In the genomic region with DNA sequence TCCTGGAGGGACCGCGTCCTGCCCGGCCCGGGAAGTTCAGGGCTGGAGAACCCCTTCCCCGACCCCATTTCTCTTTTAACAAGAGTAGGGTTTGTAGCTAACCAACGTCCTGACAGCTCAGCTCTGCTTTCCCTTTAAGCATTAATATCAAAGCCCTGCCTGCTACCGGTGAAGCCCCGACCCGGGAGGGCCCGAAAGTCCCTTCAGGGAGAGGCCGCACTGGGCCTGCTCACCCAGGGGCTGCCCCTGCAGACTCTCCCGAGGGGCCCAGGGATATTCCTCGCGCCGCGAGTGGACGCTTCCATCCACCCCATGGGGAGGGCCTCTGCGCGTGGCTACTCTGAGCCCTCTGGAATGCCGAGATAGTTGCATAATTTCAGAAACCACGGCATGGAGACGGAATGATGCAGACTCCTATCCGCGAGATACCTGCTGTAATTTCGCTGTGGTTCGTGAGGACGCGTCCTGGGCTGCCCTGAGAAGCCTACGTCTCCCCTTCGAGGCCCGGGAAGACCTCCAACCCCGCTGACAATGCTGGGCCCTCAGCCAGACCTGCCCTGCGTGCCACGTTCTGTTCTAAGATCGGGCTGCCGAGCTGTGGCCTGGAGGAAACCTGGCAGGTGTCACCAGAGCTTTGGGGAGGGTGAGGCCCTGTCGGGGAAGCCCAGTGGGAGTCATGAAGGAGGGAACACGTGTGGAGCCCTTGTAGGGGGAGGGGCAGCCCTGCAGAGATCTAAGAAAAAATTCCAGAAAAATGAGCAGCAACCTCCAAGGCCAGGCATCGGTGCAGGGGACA, we compare ENCODE assay signal across 1 cellular context.
TF ChIP-seq lines count a peak whose summit lies in the region.

No MANE protein-coding gene starts in this region.

TF ChIP-seq in HepG2, 621 proteins besides CTCF, POLR2A, EP300 and RAD21 (continued from another document and continues in another):
- TF ChIP-seq POLR2AphosphoS2 (IDR thresholded peaks at IDR 0.05; ENCODE audit: low read depth, low read length), result no peak
- no peak for TF ChIP-seq FOXK1 (CRISPR knock-in tag; IDR thresholded peaks at IDR 0.05; ENCODE audit: borderline replicate concordance, low read depth)
- no peak for TF ChIP-seq ZMAT3 (CRISPR knock-in tag; conservative IDR thresholded peaks at IDR 0.05)
- peak; percentile 63; the same call in 1 of the 2 replicates for TF ChIP-seq SATB2 (CRISPR knock-in tag; IDR thresholded peaks at IDR 0.05)
- TF ChIP-seq ZNF557 (CRISPR knock-in tag; IDR thresholded peaks at IDR 0.05), result 0 out of 2 replicates have a peak, but pooled peaks have one; percentile 45
- peak; percentile 19; the same call in 1 of the 2 replicates for TF ChIP-seq ZNF790 (CRISPR knock-in tag; IDR thresholded peaks at IDR 0.05; ENCODE audit: borderline replicate concordance)
- TF ChIP-seq TBL1XR1 (IDR thresholded peaks at IDR 0.05; ENCODE audit: borderline replicate concordance, low read length, partially characterized antibody), result no peak
- TF ChIP-seq ASH2L (IDR thresholded peaks at IDR 0.05; ENCODE audit: insufficient read length, low read depth, low read length), result no peak
- TF ChIP-seq ISL2 (CRISPR knock-in tag; IDR thresholded peaks at IDR 0.05), result peak; percentile 32; the same call in 1 of the 2 replicates
- peak; percentile 34; the same call in 1 of the 2 replicates for TF ChIP-seq NFE2L1 (CRISPR knock-in tag; IDR thresholded peaks at IDR 0.05; ENCODE audit: borderline replicate concordance)
- TF ChIP-seq ZNF772 (CRISPR knock-in tag; IDR thresholded peaks at IDR 0.05), result peak; percentile 65; the same call in 1 of the 2 replicates
- TF ChIP-seq JUN (CRISPR knock-in tag; IDR thresholded peaks at IDR 0.05), result no peak
- TF ChIP-seq, protein P1, sequence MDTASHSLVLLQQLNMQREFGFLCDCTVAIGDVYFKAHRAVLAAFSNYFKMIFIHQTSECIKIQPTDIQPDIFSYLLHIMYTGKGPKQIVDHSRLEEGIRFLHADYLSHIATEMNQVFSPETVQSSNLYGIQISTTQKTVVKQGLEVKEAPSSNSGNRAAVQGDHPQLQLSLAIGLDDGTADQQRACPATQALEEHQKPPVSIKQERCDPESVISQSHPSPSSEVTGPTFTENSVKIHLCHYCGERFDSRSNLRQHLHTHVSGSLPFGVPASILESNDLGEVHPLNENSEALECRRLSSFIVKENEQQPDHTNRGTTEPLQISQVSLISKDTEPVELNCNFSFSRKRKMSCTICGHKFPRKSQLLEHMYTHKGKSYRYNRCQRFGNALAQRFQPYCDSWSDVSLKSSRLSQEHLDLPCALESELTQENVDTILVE (CRISPR knock-in tag; IDR thresholded peaks at IDR 0.05), result no peak
- no peak for TF ChIP-seq RBM39 (IDR thresholded peaks at IDR 0.05; ENCODE audit: low read depth, low read length, poor library complexity, severe bottlenecking)
- 0 out of 2 replicates have a peak, but pooled peaks have one; percentile 9 for TF ChIP-seq ZNF225 (CRISPR knock-in tag; IDR thresholded peaks at IDR 0.05)
- peak; percentile 84; the same call in 1 of the 2 replicates for TF ChIP-seq NKX3-1 (CRISPR knock-in tag; IDR thresholded peaks at IDR 0.05)
- TF ChIP-seq TARDBP (CRISPR knock-in tag; IDR thresholded peaks at IDR 0.05), result no peak
- 0 out of 2 replicates have a peak, but pooled peaks have one; percentile 31 for TF ChIP-seq YEATS4 (CRISPR knock-in tag; IDR thresholded peaks at IDR 0.05; ENCODE audit: borderline replicate concordance)
- no peak for TF ChIP-seq REXO4 (CRISPR knock-in tag; IDR thresholded peaks at IDR 0.05; ENCODE audit: borderline replicate concordance)
- TF ChIP-seq LCORL (IDR thresholded peaks at IDR 0.05), result no peak
- TF ChIP-seq LCORL (CRISPR knock-in tag; IDR thresholded peaks at IDR 0.05), result peak; percentile 46; the same call in 1 of the 2 replicates
- TF ChIP-seq ZNF530 (CRISPR knock-in tag; IDR thresholded peaks at IDR 0.05; ENCODE audit: low read depth), result no peak
- no peak; a peak in 1 of 4 replicates for TF ChIP-seq KLF16 (CRISPR knock-in tag; IDR thresholded peaks at IDR 0.05)
- TF ChIP-seq, protein P2, sequence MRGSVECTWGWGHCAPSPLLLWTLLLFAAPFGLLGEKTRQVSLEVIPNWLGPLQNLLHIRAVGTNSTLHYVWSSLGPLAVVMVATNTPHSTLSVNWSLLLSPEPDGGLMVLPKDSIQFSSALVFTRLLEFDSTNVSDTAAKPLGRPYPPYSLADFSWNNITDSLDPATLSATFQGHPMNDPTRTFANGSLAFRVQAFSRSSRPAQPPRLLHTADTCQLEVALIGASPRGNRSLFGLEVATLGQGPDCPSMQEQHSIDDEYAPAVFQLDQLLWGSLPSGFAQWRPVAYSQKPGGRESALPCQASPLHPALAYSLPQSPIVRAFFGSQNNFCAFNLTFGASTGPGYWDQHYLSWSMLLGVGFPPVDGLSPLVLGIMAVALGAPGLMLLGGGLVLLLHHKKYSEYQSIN (CRISPR knock-in tag; IDR thresholded peaks at IDR 0.05; ENCODE audit: borderline replicate concordance), result no peak
- no peak for TF ChIP-seq KDM1A (CRISPR knock-in tag; IDR thresholded peaks at IDR 0.05)
- no peak for TF ChIP-seq ZNF205 (CRISPR knock-in tag; IDR thresholded peaks at IDR 0.05)
- TF ChIP-seq ZNF652 (CRISPR knock-in tag; IDR thresholded peaks at IDR 0.05; ENCODE audit: borderline replicate concordance, low read depth), result no peak
- TF ChIP-seq ARHGAP35 (CRISPR knock-in tag; IDR thresholded peaks at IDR 0.05; ENCODE audit: borderline replicate concordance), result no peak
- TF ChIP-seq KDM6A (CRISPR knock-in tag; IDR thresholded peaks at IDR 0.05; ENCODE audit: low read depth), result no peak
- no peak for TF ChIP-seq U2AF2 (IDR thresholded peaks at IDR 0.05; ENCODE audit: low read depth, low read length)
- TF ChIP-seq, protein P3, sequence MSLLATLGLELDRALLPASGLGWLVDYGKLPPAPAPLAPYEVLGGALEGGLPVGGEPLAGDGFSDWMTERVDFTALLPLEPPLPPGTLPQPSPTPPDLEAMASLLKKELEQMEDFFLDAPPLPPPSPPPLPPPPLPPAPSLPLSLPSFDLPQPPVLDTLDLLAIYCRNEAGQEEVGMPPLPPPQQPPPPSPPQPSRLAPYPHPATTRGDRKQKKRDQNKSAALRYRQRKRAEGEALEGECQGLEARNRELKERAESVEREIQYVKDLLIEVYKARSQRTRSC (CRISPR knock-in tag; IDR thresholded peaks at IDR 0.05; ENCODE audit: low read depth), result no peak
- no peak for TF ChIP-seq ZMYM3 (CRISPR knock-in tag; IDR thresholded peaks at IDR 0.05)
- no peak for TF ChIP-seq SRSF1 (optimal IDR thresholded peaks at IDR 0.05; ENCODE audit: low read depth, low read length)
- no peak for TF ChIP-seq ZNF383 (CRISPR knock-in tag; IDR thresholded peaks at IDR 0.05; ENCODE audit: borderline replicate concordance)
- TF ChIP-seq GABPA (IDR thresholded peaks at IDR 0.05; ENCODE audit: low read depth, low read length), result no peak
- TF ChIP-seq GABPA (CRISPR knock-in tag; IDR thresholded peaks at IDR 0.05; ENCODE audit: low read depth), result no peak
- no peak for TF ChIP-seq FOXA1 (IDR thresholded peaks at IDR 0.05)
- no peak for TF ChIP-seq FOXA1 (CRISPR knock-in tag; IDR thresholded peaks at IDR 0.05)
- TF ChIP-seq ZNF253 (CRISPR knock-in tag; IDR thresholded peaks at IDR 0.05; ENCODE audit: borderline replicate concordance), result no peak
- TF ChIP-seq, protein P4, sequence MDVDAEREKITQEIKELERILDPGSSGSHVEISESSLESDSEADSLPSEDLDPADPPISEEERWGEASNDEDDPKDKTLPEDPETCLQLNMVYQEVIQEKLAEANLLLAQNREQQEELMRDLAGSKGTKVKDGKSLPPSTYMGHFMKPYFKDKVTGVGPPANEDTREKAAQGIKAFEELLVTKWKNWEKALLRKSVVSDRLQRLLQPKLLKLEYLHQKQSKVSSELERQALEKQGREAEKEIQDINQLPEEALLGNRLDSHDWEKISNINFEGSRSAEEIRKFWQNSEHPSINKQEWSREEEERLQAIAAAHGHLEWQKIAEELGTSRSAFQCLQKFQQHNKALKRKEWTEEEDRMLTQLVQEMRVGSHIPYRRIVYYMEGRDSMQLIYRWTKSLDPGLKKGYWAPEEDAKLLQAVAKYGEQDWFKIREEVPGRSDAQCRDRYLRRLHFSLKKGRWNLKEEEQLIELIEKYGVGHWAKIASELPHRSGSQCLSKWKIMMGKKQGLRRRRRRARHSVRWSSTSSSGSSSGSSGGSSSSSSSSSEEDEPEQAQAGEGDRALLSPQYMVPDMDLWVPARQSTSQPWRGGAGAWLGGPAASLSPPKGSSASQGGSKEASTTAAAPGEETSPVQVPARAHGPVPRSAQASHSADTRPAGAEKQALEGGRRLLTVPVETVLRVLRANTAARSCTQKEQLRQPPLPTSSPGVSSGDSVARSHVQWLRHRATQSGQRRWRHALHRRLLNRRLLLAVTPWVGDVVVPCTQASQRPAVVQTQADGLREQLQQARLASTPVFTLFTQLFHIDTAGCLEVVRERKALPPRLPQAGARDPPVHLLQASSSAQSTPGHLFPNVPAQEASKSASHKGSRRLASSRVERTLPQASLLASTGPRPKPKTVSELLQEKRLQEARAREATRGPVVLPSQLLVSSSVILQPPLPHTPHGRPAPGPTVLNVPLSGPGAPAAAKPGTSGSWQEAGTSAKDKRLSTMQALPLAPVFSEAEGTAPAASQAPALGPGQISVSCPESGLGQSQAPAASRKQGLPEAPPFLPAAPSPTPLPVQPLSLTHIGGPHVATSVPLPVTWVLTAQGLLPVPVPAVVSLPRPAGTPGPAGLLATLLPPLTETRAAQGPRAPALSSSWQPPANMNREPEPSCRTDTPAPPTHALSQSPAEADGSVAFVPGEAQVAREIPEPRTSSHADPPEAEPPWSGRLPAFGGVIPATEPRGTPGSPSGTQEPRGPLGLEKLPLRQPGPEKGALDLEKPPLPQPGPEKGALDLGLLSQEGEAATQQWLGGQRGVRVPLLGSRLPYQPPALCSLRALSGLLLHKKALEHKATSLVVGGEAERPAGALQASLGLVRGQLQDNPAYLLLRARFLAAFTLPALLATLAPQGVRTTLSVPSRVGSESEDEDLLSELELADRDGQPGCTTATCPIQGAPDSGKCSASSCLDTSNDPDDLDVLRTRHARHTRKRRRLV (CRISPR knock-in tag; IDR thresholded peaks at IDR 0.05), result no peak
- TF ChIP-seq RELA (CRISPR knock-in tag; IDR thresholded peaks at IDR 0.05), result no peak
- TF ChIP-seq, protein P5, sequence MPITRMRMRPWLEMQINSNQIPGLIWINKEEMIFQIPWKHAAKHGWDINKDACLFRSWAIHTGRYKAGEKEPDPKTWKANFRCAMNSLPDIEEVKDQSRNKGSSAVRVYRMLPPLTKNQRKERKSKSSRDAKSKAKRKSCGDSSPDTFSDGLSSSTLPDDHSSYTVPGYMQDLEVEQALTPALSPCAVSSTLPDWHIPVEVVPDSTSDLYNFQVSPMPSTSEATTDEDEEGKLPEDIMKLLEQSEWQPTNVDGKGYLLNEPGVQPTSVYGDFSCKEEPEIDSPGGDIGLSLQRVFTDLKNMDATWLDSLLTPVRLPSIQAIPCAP (CRISPR knock-in tag; IDR thresholded peaks at IDR 0.05; ENCODE audit: low read depth), result no peak
- no peak for TF ChIP-seq ZNF136 (CRISPR knock-in tag; IDR thresholded peaks at IDR 0.05; ENCODE audit: low read depth)
- TF ChIP-seq ZSCAN31 (CRISPR knock-in tag; IDR thresholded peaks at IDR 0.05; ENCODE audit: low read depth), result 0 out of 2 replicates have a peak, but pooled peaks have one; percentile 20
- no peak for TF ChIP-seq SETDB1 (CRISPR knock-in tag; IDR thresholded peaks at IDR 0.05; ENCODE audit: borderline replicate concordance)
- TF ChIP-seq GPN1 (CRISPR knock-in tag; IDR thresholded peaks at IDR 0.05; ENCODE audit: borderline replicate concordance), result no peak
- TF ChIP-seq ZNF30 (CRISPR knock-in tag; IDR thresholded peaks at IDR 0.05), result no peak
- TF ChIP-seq ZNF589 (CRISPR knock-in tag; conservative IDR thresholded peaks at IDR 0.05), result no peak
- no peak for TF ChIP-seq ZKSCAN1 (IDR thresholded peaks at IDR 0.05; ENCODE audit: low read length)
- TF ChIP-seq MLLT10 (CRISPR knock-in tag; IDR thresholded peaks at IDR 0.05), result no peak
- TF ChIP-seq, protein P6, sequence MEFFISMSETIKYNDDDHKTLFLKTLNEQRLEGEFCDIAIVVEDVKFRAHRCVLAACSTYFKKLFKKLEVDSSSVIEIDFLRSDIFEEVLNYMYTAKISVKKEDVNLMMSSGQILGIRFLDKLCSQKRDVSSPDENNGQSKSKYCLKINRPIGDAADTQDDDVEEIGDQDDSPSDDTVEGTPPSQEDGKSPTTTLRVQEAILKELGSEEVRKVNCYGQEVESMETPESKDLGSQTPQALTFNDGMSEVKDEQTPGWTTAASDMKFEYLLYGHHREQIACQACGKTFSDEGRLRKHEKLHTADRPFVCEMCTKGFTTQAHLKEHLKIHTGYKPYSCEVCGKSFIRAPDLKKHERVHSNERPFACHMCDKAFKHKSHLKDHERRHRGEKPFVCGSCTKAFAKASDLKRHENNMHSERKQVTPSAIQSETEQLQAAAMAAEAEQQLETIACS (CRISPR knock-in tag; IDR thresholded peaks at IDR 0.05), result peak; percentile 36
- no peak for TF ChIP-seq CC2D1A (CRISPR knock-in tag; IDR thresholded peaks at IDR 0.05)
- no peak for TF ChIP-seq ZNF598 (CRISPR knock-in tag; IDR thresholded peaks at IDR 0.05; ENCODE audit: borderline replicate concordance)
- TF ChIP-seq, protein P7, sequence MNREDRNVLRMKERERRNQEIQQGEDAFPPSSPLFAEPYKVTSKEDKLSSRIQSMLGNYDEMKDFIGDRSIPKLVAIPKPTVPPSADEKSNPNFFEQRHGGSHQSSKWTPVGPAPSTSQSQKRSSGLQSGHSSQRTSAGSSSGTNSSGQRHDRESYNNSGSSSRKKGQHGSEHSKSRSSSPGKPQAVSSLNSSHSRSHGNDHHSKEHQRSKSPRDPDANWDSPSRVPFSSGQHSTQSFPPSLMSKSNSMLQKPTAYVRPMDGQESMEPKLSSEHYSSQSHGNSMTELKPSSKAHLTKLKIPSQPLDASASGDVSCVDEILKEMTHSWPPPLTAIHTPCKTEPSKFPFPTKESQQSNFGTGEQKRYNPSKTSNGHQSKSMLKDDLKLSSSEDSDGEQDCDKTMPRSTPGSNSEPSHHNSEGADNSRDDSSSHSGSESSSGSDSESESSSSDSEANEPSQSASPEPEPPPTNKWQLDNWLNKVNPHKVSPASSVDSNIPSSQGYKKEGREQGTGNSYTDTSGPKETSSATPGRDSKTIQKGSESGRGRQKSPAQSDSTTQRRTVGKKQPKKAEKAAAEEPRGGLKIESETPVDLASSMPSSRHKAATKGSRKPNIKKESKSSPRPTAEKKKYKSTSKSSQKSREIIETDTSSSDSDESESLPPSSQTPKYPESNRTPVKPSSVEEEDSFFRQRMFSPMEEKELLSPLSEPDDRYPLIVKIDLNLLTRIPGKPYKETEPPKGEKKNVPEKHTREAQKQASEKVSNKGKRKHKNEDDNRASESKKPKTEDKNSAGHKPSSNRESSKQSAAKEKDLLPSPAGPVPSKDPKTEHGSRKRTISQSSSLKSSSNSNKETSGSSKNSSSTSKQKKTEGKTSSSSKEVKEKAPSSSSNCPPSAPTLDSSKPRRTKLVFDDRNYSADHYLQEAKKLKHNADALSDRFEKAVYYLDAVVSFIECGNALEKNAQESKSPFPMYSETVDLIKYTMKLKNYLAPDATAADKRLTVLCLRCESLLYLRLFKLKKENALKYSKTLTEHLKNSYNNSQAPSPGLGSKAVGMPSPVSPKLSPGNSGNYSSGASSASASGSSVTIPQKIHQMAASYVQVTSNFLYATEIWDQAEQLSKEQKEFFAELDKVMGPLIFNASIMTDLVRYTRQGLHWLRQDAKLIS (CRISPR knock-in tag; IDR thresholded peaks at IDR 0.05), result no peak
- TF ChIP-seq FOXP1 (IDR thresholded peaks at IDR 0.05), result no peak
- no peak for TF ChIP-seq FOXP1 (CRISPR knock-in tag; IDR thresholded peaks at IDR 0.05)
- no peak for TF ChIP-seq AKAP8 (CRISPR knock-in tag; IDR thresholded peaks at IDR 0.05)
- peak; percentile 63; the same call in 1 of the 2 replicates for TF ChIP-seq ZNF605 (CRISPR knock-in tag; IDR thresholded peaks at IDR 0.05)
